Comparison of ENCODE assay signal across 15 cellular contexts in genomic region chr9:95373765-95374435, GRCh38. TPM values are rescaled to one million over a fixed set of nuclear protein-coding genes. Genes with fewer than 3 reads are reported as not detected.
A peak's percentile ranks its signal among the peaks of the same experiment; 100 is the strongest.
DNase-seq lines count a peak whose midpoint lies in the region; ATAC-seq, FAIRE-seq and TF ChIP-seq lines count a peak whose summit lies in the region.
"Had no signal": no experiment of that assay in that cellular context is flagged by ENCODE, and none has a peak within 500 bp of the region (broad histone marks: within the 10 kb centered on the region; RNA-seq: fewer than 3 reads in every experiment).

No MANE protein-coding gene starts in this region.

- intact Hi-C loops in pancreas (cut with DNase I), result no loop called here

- H3K27me3 ChIP-seq in pancreas (no peaks in the 10 kb centered on the region), GM23338 (ENCODE audit: insufficient read depth) (no peaks in the 10 kb centered on the region)
- H3K27me3 ChIP-seq: BLaER1, SJCRH30 had no signal

- peaks cover 5% of the 10 kb centered on the region for H3K4me1 Mint-ChIP-seq in GM23338

- DNase-seq in H54 (ENCODE audit: insufficient read length, low spot score), result no peak
- DNase-seq in M059J (ENCODE audit: low read depth), result peak; percentile 10
- peak; percentile 41 to 52 for DNase-seq in dermis microvascular lymphatic vessel endothelial cell (ENCODE audit: low read depth in 2 of 2)
- no peak for DNase-seq in pancreas
- no peak for DNase-seq in GM23338 (ENCODE audit: low spot score)
- DNase-seq in stimulated activated CD4-positive, alpha-beta T cell treated with anti-CD3 and anti-CD28 coated beads, Interleukin-2, amount 100 ng/mL, for 48 hours, result no peak
- DNase-seq: CD4-positive, alpha-beta memory T cell; GM23248; KBM-7; NCI-H1436 had no signal

- H3K9me3 ChIP-seq in pancreas, result no peaks in the 10 kb centered on the region
- H3K9me3 ChIP-seq: BLaER1 had no signal

- H3K79me2 ChIP-seq in GM23338 (replicated peaks; ENCODE audit: insufficient read depth), result no peaks in the 10 kb centered on the region

- H3K9me3 Mint-ChIP-seq in GM23338, result no peaks in the 10 kb centered on the region

- ATAC-seq in pancreas, result peak in 3 of 4 donors; percentile 9 to 50 (median 32)
- no peak for ATAC-seq in GM18519 (IDR thresholded peaks at IDR 0.05; ENCODE audit: low FRiP score, unreplicated experiment)
- no peak for ATAC-seq in GM23338
- ATAC-seq: GM12878, HCT116 had no signal

- H3K4me3 ChIP-seq in pancreas, result no peak overlapping the region
- no peak overlapping the region for H3K4me3 ChIP-seq in GM23338
- H3K4me3 ChIP-seq: BLaER1, GM12878, GM23248, SJCRH30 had no signal

- H3K36me3 ChIP-seq in pancreas (no peaks in the 10 kb centered on the region), GM23338 (ENCODE audit: insufficient read depth) (no peaks in the 10 kb centered on the region)
- H3K36me3 ChIP-seq: BLaER1, SJCRH30 had no signal

- H3K4me3 Mint-ChIP-seq in GM23338, result no peak overlapping the region
- H3K4me3 Mint-ChIP-seq: CD4-positive, alpha-beta memory T cell had no signal

- H3K4me1 ChIP-seq in pancreas (no peaks in the 10 kb centered on the region), GM23338 (ENCODE audit: insufficient read depth) (no peaks in the 10 kb centered on the region)

- 63 to 65% methylated on average over 8 of the region's 8 CpGs for WGBS in pancreas, 2 donors

- H3F3A ChIP-seq in GM23338 (replicated peaks; ENCODE audit: low read depth), result no peaks in the 10 kb centered on the region

- no peaks in the 10 kb centered on the region for H3K9me2 ChIP-seq in GM23338 (ENCODE audit: insufficient read depth)

- H3K27ac Mint-ChIP-seq in GM23338, result no peak overlapping the region
- H3K27ac Mint-ChIP-seq: CD4-positive, alpha-beta memory T cell had no signal

- H3K36me3 Mint-ChIP-seq in GM23338 (ENCODE audit: low read depth), result no peaks in the 10 kb centered on the region
- H3K36me3 Mint-ChIP-seq: CD4-positive, alpha-beta memory T cell had no signal

- no peaks in the 10 kb centered on the region for H3K27me3 Mint-ChIP-seq in GM23338 (ENCODE audit: insufficient read depth, low read depth, poor library complexity)

- FAIRE-seq in H54 (lab: Jason Lieb, UNC), result peak; percentile 48
- no peak for FAIRE-seq in pancreas (lab: Jason Lieb, UNC)
- FAIRE-seq: GM12878 had no signal

- no peak for TF ChIP-seq POLR2A in H54 (IDR thresholded peaks at IDR 0.05; ENCODE audit: low read depth, low read length)

- no peak overlapping the region for H2AFZ ChIP-seq in GM23338
- H2AFZ ChIP-seq: GM23248 had no signal

- no peaks in the 10 kb centered on the region for H4K20me1 ChIP-seq in GM23338 (replicated peaks; ENCODE audit: insufficient read depth)
- H4K20me1 ChIP-seq: BLaER1 had no signal

- no peak overlapping the region for H3K4me2 ChIP-seq in GM23338
- H3K4me2 ChIP-seq: BLaER1 had no signal

- TF ChIP-seq CTCF in pancreas (IDR thresholded peaks at IDR 0.05) (no peak), GM23338 (conservative IDR thresholded peaks at IDR 0.05; ENCODE audit: low read depth in 2 of 2) (no peak)

- H3K27ac ChIP-seq in pancreas (peak overlapping the region in 1 of 4 donors; percentile 37), GM23338 (ENCODE audit: low read depth) (no peak overlapping the region)
- H3K27ac ChIP-seq: BLaER1, GM23248, SJCRH30 had no signal

TF ChIP-seq in GM23338, 12 proteins besides CTCF, POLR2A, EP300 and RAD21:
- no peak for TF ChIP-seq ZNF331 (CRISPR knock-in tag; IDR thresholded peaks at IDR 0.05; ENCODE audit: low read depth)
- no peak for TF ChIP-seq ZNF114 (CRISPR knock-in tag; IDR thresholded peaks at IDR 0.05)
- TF ChIP-seq, protein P1, sequence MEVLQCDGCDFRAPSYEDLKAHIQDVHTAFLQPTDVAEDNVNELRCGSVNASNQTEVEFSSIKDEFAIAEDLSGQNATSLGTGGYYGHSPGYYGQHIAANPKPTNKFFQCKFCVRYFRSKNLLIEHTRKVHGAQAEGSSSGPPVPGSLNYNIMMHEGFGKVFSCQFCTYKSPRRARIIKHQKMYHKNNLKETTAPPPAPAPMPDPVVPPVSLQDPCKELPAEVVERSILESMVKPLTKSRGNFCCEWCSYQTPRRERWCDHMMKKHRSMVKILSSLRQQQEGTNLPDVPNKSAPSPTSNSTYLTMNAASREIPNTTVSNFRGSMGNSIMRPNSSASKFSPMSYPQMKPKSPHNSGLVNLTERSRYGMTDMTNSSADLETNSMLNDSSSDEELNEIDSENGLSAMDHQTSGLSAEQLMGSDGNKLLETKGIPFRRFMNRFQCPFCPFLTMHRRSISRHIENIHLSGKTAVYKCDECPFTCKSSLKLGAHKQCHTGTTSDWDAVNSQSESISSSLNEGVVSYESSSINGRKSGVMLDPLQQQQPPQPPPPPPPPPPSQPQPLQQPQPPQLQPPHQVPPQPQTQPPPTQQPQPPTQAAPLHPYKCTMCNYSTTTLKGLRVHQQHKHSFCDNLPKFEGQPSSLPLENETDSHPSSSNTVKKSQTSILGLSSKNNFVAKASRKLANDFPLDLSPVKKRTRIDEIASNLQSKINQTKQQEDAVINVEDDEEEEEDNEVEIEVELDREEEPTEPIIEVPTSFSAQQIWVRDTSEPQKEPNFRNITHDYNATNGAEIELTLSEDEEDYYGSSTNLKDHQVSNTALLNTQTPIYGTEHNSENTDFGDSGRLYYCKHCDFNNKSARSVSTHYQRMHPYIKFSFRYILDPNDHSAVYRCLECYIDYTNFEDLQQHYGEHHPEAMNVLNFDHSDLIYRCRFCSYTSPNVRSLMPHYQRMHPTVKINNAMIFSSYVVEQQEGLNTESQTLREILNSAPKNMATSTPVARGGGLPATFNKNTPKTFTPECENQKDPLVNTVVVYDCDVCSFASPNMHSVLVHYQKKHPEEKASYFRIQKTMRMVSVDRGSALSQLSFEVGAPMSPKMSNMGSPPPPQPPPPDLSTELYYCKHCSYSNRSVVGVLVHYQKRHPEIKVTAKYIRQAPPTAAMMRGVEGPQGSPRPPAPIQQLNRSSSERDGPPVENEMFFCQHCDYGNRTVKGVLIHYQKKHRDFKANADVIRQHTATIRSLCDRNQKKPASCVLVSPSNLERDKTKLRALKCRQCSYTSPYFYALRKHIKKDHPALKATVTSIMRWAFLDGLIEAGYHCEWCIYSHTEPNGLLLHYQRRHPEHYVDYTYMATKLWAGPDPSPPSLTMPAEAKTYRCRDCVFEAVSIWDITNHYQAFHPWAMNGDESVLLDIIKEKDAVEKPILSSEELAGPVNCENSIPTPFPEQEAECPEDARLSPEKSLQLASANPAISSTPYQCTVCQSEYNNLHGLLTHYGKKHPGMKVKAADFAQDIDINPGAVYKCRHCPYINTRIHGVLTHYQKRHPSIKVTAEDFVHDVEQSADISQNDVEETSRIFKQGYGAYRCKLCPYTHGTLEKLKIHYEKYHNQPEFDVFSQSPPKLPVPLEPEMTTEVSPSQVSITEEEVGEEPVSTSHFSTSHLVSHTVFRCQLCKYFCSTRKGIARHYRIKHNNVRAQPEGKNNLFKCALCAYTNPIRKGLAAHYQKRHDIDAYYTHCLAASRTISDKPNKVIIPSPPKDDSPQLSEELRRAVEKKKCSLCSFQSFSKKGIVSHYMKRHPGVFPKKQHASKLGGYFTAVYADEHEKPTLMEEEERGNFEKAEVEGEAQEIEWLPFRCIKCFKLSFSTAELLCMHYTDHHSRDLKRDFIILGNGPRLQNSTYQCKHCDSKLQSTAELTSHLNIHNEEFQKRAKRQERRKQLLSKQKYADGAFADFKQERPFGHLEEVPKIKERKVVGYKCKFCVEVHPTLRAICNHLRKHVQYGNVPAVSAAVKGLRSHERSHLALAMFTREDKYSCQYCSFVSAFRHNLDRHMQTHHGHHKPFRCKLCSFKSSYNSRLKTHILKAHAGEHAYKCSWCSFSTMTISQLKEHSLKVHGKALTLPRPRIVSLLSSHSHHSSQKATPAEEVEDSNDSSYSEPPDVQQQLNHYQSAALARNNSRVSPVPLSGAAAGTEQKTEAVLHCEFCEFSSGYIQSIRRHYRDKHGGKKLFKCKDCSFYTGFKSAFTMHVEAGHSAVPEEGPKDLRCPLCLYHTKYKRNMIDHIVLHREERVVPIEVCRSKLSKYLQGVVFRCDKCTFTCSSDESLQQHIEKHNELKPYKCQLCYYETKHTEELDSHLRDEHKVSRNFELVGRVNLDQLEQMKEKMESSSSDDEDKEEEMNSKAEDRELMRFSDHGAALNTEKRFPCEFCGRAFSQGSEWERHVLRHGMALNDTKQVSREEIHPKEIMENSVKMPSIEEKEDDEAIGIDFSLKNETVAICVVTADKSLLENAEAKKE (CRISPR knock-in tag; IDR thresholded peaks at IDR 0.05), result no peak
- no peak for TF ChIP-seq REST (IDR thresholded peaks at IDR 0.05; ENCODE audit: unreplicated experiment)
- TF ChIP-seq STAT1 (IDR thresholded peaks at IDR 0.05; ENCODE audit: unreplicated experiment), result no peak

RNA-seq across cellular contexts. Expression of gene FANCC, which starts 56.4 kb away (rescaled TPM):
- total RNA-seq in M059J (2014; rRNA removed; shearing (Covaris generic)), result 16.5 and 20.5 TPM in 2 replicates
- total RNA-seq in dermis microvascular lymphatic vessel endothelial cell, result 7.1 and 8.6 TPM in 2 replicates
- total RNA-seq in pancreas, result 1 to 10 TPM; 4.1 to 9.9 (median 5.1) TPM
- 1 to 10 TPM; 3.8 to 4.1 TPM for polyA plus RNA-seq in pancreas
- 12.9 and 18.1 TPM in 2 replicates for total RNA-seq in GM23338 (2014; rRNA removed; shearing (Covaris generic))
- 7.1 and 7.8 TPM in 2 replicates for polyA plus RNA-seq in GM23338 (2016; fragmentation: Nextera tagmentation; extraction: Ambion mirVana)

Comparison
In these comparisons a context has a peak if more than half of its experiments do, and no peak if none do; other contexts are left out.
1. DNase-seq: peak in M059J (single experiment) and dermis microvascular lymphatic vessel endothelial cell (2 of 2); none in H54 (single experiment), pancreas (0 of 6), GM23338 (single experiment) and stimulated activated CD4-positive, alpha-beta T cell treated with anti-CD3 and anti-CD28 coated beads, Interleukin-2, amount 100 ng/mL, for 48 hours (0 of 2).
2. ATAC-seq: peak in pancreas (3 of 4); none in GM18519 (single experiment) and GM23338 (single experiment).